1 cellular context compared by ENCODE assay signal in the genomic region with DNA sequence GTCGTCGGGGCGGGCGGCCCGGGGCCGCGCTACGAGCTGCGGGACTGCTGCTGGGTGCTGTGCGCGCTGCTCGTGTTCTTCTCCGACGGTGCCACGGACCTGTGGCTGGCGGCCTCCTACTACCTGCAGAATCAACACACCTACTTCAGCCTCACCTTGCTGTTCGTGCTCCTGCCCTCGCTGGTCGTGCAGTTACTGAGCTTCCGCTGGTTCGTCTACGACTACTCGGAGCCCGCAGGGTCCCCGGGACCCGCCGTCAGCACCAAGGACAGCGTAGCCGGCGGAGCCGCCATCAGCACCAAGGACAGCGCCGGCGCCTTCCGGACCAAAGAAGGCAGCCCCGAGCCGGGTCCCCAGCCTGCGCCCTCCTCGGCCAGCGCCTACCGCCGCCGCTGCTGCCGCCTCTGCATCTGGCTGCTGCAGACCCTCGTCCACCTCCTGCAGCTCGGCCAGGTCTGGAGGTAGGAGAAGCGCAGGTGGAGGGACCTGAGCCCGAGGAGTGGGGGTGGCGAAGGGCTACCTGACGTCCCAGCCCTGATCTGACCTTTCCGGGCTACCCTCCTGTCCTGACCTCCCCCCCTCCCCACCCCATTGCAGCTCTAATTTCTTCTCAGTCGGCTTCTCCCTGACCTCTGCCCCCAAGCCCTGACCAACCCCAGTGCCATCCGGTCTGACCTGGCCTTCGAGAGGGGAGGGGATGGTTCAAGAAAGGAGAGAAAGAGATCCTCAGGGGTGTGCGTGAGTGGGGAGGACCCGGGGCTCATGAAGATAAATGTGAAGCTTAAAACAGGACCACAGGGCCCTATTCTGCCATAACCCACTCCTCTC.
TF ChIP-seq lines count a peak whose summit lies in the region.

No MANE protein-coding gene starts in this region.

TF ChIP-seq in HEK293, 187 proteins besides CTCF, POLR2A, EP300 and RAD21 (continued from another document and continues in another):
- peak; percentile 100 for TF ChIP-seq REST (tag by site-specific recombination; IDR thresholded peaks at IDR 0.05)
- TF ChIP-seq ZNF629 (tag by site-specific recombination; IDR thresholded peaks at IDR 0.05): peak; percentile 46
- TF ChIP-seq ZBTB48 (tag by site-specific recombination; IDR thresholded peaks at IDR 0.05): 0 out of 2 replicates have a peak, but pooled peaks have one; percentile 29
- TF ChIP-seq BCL11A (tag by site-specific recombination; IDR thresholded peaks at IDR 0.05; ENCODE audit: low read depth): peak; percentile 45; the same call in 1 of the 2 replicates
- TF ChIP-seq ZNF768 (tag by site-specific recombination; IDR thresholded peaks at IDR 0.05): peak; percentile 90; the same call in 1 of the 2 replicates
- no peak for TF ChIP-seq ZNF658 (tag by site-specific recombination; IDR thresholded peaks at IDR 0.05)
- peak; percentile 67 for TF ChIP-seq ZFP69B (tag by site-specific recombination; IDR thresholded peaks at IDR 0.05)
- 0 out of 2 replicates have a peak, but pooled peaks have one; percentile 16 for TF ChIP-seq ZNF76 (tag by site-specific recombination; IDR thresholded peaks at IDR 0.05; ENCODE audit: borderline replicate concordance, low read depth)
- peak; percentile 100 for TF ChIP-seq HOXC10 (CRISPR knock-in tag; IDR thresholded peaks at IDR 0.05)
- 0 out of 2 replicates have a peak, but pooled peaks have one; percentile 35 for TF ChIP-seq ZNF2 (tag by site-specific recombination; IDR thresholded peaks at IDR 0.05)
- 0 out of 2 replicates have a peak, but pooled peaks have one; percentile 46 for TF ChIP-seq ZSCAN23 (tag by site-specific recombination; IDR thresholded peaks at IDR 0.05)
- TF ChIP-seq ZNF24 (tag by site-specific recombination; IDR thresholded peaks at IDR 0.05): no peak
- TF ChIP-seq ZNF561 (tag by site-specific recombination; IDR thresholded peaks at IDR 0.05; ENCODE audit: borderline replicate concordance): peak; percentile 22; the same call in 1 of the 2 replicates
- peak; percentile 99 for TF ChIP-seq HOXD13 (CRISPR knock-in tag; IDR thresholded peaks at IDR 0.05; ENCODE audit: borderline replicate concordance)
- TF ChIP-seq GLI4 (tag by site-specific recombination; IDR thresholded peaks at IDR 0.05): no peak
- TF ChIP-seq ZNF600 (tag by site-specific recombination; IDR thresholded peaks at IDR 0.05): peak; percentile 83
- TF ChIP-seq, protein P1, sequence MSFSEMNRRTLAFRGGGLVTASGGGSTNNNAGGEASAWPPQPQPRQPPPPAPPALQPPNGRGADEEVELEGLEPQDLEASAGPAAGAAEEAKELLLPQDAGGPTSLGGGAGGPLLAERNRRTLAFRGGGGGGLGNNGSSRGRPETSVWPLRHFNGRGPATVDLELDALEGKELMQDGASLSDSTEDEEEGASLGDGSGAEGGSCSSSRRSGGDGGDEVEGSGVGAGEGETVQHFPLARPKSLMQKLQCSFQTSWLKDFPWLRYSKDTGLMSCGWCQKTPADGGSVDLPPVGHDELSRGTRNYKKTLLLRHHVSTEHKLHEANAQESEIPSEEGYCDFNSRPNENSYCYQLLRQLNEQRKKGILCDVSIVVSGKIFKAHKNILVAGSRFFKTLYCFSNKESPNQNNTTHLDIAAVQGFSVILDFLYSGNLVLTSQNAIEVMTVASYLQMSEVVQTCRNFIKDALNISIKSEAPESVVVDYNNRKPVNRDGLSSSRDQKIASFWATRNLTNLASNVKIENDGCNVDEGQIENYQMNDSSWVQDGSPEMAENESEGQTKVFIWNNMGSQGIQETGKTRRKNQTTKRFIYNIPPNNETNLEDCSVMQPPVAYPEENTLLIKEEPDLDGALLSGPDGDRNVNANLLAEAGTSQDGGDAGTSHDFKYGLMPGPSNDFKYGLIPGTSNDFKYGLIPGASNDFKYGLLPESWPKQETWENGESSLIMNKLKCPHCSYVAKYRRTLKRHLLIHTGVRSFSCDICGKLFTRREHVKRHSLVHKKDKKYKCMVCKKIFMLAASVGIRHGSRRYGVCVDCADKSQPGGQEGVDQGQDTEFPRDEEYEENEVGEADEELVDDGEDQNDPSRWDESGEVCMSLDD (tag by site-specific recombination; IDR thresholded peaks at IDR 0.05): peak; percentile 54; the same call in 1 of the 2 replicates
- TF ChIP-seq ZNF792 (tag by site-specific recombination; IDR thresholded peaks at IDR 0.05): no peak
- no peak for TF ChIP-seq ZNF184 (tag by site-specific recombination; IDR thresholded peaks at IDR 0.05)
- TF ChIP-seq, protein P2, sequence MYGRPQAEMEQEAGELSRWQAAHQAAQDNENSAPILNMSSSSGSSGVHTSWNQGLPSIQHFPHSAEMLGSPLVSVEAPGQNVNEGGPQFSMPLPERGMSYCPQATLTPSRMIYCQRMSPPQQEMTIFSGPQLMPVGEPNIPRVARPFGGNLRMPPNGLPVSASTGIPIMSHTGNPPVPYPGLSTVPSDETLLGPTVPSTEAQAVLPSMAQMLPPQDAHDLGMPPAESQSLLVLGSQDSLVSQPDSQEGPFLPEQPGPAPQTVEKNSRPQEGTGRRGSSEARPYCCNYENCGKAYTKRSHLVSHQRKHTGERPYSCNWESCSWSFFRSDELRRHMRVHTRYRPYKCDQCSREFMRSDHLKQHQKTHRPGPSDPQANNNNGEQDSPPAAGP (tag by site-specific recombination; IDR thresholded peaks at IDR 0.05): peak; percentile 69
- no peak for TF ChIP-seq TRIM28 (IDR thresholded peaks at IDR 0.05; ENCODE audit: borderline replicate concordance, low read length)
- peak; percentile 56; the same call in 1 of the 2 replicates for TF ChIP-seq ZSCAN5A (tag by site-specific recombination; IDR thresholded peaks at IDR 0.05)
- TF ChIP-seq ZNF18 (tag by site-specific recombination; IDR thresholded peaks at IDR 0.05): no peak
- no peak for TF ChIP-seq ZNF837 (tag by site-specific recombination; IDR thresholded peaks at IDR 0.05)
- TF ChIP-seq ZFHX2 (tag by site-specific recombination; conservative IDR thresholded peaks at IDR 0.05): no peak; the same call in 1 of the 2 replicates
- TF ChIP-seq ZBTB7A (tag by site-specific recombination; IDR thresholded peaks at IDR 0.05; ENCODE audit: low read depth): peak; percentile 61; the same call in 1 of the 2 replicates
- 0 out of 2 replicates have a peak, but pooled peaks have one; percentile 17 for TF ChIP-seq WT1 (tag by site-specific recombination; IDR thresholded peaks at IDR 0.05)
- TF ChIP-seq ZNF114 (tag by site-specific recombination; IDR thresholded peaks at IDR 0.05): no peak
- TF ChIP-seq ZNF610 (tag by site-specific recombination; IDR thresholded peaks at IDR 0.05; ENCODE audit: borderline replicate concordance): no peak
- no peak for TF ChIP-seq HIC1 (tag by site-specific recombination; IDR thresholded peaks at IDR 0.05)
- peak; percentile 74; the same call in 1 of the 2 replicates for TF ChIP-seq ZNF324 (tag by site-specific recombination; IDR thresholded peaks at IDR 0.05)
- peak; percentile 53 for TF ChIP-seq ZBTB17 (tag by site-specific recombination; IDR thresholded peaks at IDR 0.05)
- TF ChIP-seq ZEB2 (tag by site-specific recombination; IDR thresholded peaks at IDR 0.05): peak; percentile 81
- 0 out of 2 replicates have a peak, but pooled peaks have one; percentile 16 for TF ChIP-seq ZNF777 (tag by site-specific recombination; IDR thresholded peaks at IDR 0.05; ENCODE audit: borderline replicate concordance)
- no peak for TF ChIP-seq ZFP3 (tag by site-specific recombination; IDR thresholded peaks at IDR 0.05; ENCODE audit: low read depth)
- peak; percentile 92 for TF ChIP-seq MEIS1 (CRISPR knock-in tag; IDR thresholded peaks at IDR 0.05; ENCODE audit: borderline replicate concordance)
- no peak for TF ChIP-seq ZNF266 (tag by site-specific recombination; IDR thresholded peaks at IDR 0.05; ENCODE audit: low read depth)
- TF ChIP-seq, protein P3, sequence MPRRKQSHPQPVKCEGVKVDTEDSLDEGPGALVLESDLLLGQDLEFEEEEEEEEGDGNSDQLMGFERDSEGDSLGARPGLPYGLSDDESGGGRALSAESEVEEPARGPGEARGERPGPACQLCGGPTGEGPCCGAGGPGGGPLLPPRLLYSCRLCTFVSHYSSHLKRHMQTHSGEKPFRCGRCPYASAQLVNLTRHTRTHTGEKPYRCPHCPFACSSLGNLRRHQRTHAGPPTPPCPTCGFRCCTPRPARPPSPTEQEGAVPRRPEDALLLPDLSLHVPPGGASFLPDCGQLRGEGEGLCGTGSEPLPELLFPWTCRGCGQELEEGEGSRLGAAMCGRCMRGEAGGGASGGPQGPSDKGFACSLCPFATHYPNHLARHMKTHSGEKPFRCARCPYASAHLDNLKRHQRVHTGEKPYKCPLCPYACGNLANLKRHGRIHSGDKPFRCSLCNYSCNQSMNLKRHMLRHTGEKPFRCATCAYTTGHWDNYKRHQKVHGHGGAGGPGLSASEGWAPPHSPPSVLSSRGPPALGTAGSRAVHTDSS (tag by site-specific recombination; IDR thresholded peaks at IDR 0.05): no peak
- peak; percentile 30; the same call in 1 of the 2 replicates for TF ChIP-seq KLF10 (tag by site-specific recombination; IDR thresholded peaks at IDR 0.05)
- TF ChIP-seq SCRT2 (tag by site-specific recombination; IDR thresholded peaks at IDR 0.05): peak; percentile 76
- TF ChIP-seq HOXA7 (CRISPR knock-in tag; IDR thresholded peaks at IDR 0.05; ENCODE audit: borderline replicate concordance): peak; percentile 97
- TF ChIP-seq ZNF529 (tag by site-specific recombination; IDR thresholded peaks at IDR 0.05; ENCODE audit: insufficient replicate concordance): no peak
- TF ChIP-seq, protein P4, sequence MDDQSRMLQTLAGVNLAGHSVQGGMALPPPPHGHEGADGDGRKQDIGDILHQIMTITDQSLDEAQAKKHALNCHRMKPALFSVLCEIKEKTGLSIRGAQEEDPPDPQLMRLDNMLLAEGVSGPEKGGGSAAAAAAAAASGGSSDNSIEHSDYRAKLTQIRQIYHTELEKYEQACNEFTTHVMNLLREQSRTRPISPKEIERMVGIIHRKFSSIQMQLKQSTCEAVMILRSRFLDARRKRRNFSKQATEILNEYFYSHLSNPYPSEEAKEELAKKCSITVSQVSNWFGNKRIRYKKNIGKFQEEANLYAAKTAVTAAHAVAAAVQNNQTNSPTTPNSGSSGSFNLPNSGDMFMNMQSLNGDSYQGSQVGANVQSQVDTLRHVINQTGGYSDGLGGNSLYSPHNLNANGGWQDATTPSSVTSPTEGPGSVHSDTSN (CRISPR knock-in tag; IDR thresholded peaks at IDR 0.05): peak; percentile 100
- peak; percentile 75 for TF ChIP-seq SP7 (tag by site-specific recombination; IDR thresholded peaks at IDR 0.05)
- peak; percentile 88 for TF ChIP-seq ZBTB8A (tag by site-specific recombination; IDR thresholded peaks at IDR 0.05)
